Comparison of ENCODE assay signal across 9 cellular contexts in genomic region chr11:69311767-69312385, GRCh38. TPM values are rescaled to one million over a fixed set of nuclear protein-coding genes. Genes with fewer than 3 reads are reported as not detected.
A peak's percentile ranks its signal among the peaks of the same experiment; 100 is the strongest.
DNase-seq lines count a peak whose midpoint lies in the region; ATAC-seq, FAIRE-seq and TF ChIP-seq lines count a peak whose summit lies in the region.
"Had no signal": no experiment of that assay in that cellular context is flagged by ENCODE, and none has a peak within 500 bp of the region (broad histone marks: within the 10 kb centered on the region; RNA-seq: fewer than 3 reads in every experiment).

No MANE protein-coding gene starts in this region.

- CTCF ChIA-PET in GM10248 (lab: Yijun Ruan, JAX): interaction anchor here (0.8 to 1.6 kb wide), 3 partner anchors 12 to 20 kb away, joined by 3 to 4 read pairs (median 3); no protein-coding TSS in a partner anchor

- TF ChIP-seq CTCF in nephron (IDR thresholded peaks at IDR 0.05; ENCODE audit: unreplicated experiment in 3 of 3) (no peak), GM10248 (IDR thresholded peaks at IDR 0.05; ENCODE audit: control extremely low read depth, extremely low read depth, low read depth, missing control alignments) (no peak)

- peaks cover 12% of the 10 kb centered on the region for H3K4me1 Mint-ChIP-seq in activated T-helper 17 cell treated with anti-CD3 and anti-CD28 coated beads, Interleukin-2, amount 50 U/mL, for 72 hours
- peaks cover 48% of the 10 kb centered on the region for H3K4me1 Mint-ChIP-seq in nephron

- no peaks in the 10 kb centered on the region for H3K9me3 Mint-ChIP-seq in activated T-helper 17 cell treated with anti-CD3 and anti-CD28 coated beads, Interleukin-2, amount 50 U/mL, for 72 hours
- H3K9me3 Mint-ChIP-seq in nephron: no peaks in the 10 kb centered on the region

- POLR2A ChIA-PET in GM10248 (lab: Yijun Ruan, JAX): interaction anchor here (0.7 kb wide), 1 partner anchor 15 kb away, joined by 3 read pairs; no protein-coding TSS in a partner anchor

- DNase-seq in GM19239 (ENCODE audit: insufficient read length, low spot score): no peak
- DNase-seq in NCI-H748 treated with DMSO at 0.1 percent for 48 hours (lab: John Stamatoyannopoulos, UW): peak; percentile 34
- no peak for DNase-seq in islet precursor cell
- DNase-seq in GM10248 (ENCODE audit: extremely low spot score): no peak
- DNase-seq in SW480 (ENCODE audit: low spot score): no peak
- DNase-seq: caudate nucleus had no signal

- ATAC-seq in activated T-helper 17 cell treated with anti-CD3 and anti-CD28 coated beads, Interleukin-2, amount 50 U/mL, for 72 hours (replicated peaks): no peak
- no peak for ATAC-seq in HG03039 (IDR thresholded peaks at IDR 0.05; ENCODE audit: unreplicated experiment)

- FAIRE-seq in GM19239 (lab: Jason Lieb, UNC): peak; percentile 4

- no peaks in the 10 kb centered on the region for H3K27me3 Mint-ChIP-seq in activated T-helper 17 cell treated with anti-CD3 and anti-CD28 coated beads, Interleukin-2, amount 50 U/mL, for 72 hours
- peaks cover 12% of the 10 kb centered on the region for H3K27me3 Mint-ChIP-seq in nephron (ENCODE audit: low read depth)

- peak overlapping the region; percentile 69 for H3K27ac Mint-ChIP-seq in activated T-helper 17 cell treated with anti-CD3 and anti-CD28 coated beads, Interleukin-2, amount 50 U/mL, for 72 hours
- H3K27ac Mint-ChIP-seq in nephron: peak overlapping the region; percentile 31 to 87 (median 74)

- H3K36me3 Mint-ChIP-seq in activated T-helper 17 cell treated with anti-CD3 and anti-CD28 coated beads, Interleukin-2, amount 50 U/mL, for 72 hours (ENCODE audit: low read depth): no peaks in the 10 kb centered on the region
- no peaks in the 10 kb centered on the region for H3K36me3 Mint-ChIP-seq in nephron (ENCODE audit: low read depth)

- peak overlapping the region; percentile 48 for H3K4me3 Mint-ChIP-seq in activated T-helper 17 cell treated with anti-CD3 and anti-CD28 coated beads, Interleukin-2, amount 50 U/mL, for 72 hours
- peak overlapping the region in 1 of 3 experiments; percentile 42 for H3K4me3 Mint-ChIP-seq in nephron

RNA-seq across cellular contexts. Expression of gene MYEOV, which starts 17.9 kb away (rescaled TPM):
- total RNA-seq in activated T-helper 17 cell treated with anti-CD3 and anti-CD28 coated beads, Interleukin-2, amount 50 U/mL, for 72 hours: under 1 TPM in 1 of 2 donors, not detected in 1; 0.82 TPM
